In genomic region chr15:89018235-89018634, GRCh38 we compare ENCODE assay signal across 10 cellular contexts.
DNase-seq lines count a peak whose midpoint lies in the region; ATAC-seq and TF ChIP-seq lines count a peak whose summit lies in the region.
"Had no signal": no experiment of that assay in that cellular context is flagged by ENCODE, and none has a peak within 500 bp of the region (broad histone marks: within the 10 kb centered on the region; RNA-seq: fewer than 3 reads in every experiment).

No MANE protein-coding gene starts in this region.

- peaks cover 3% of the 10 kb centered on the region for H3K9me3 ChIP-seq in A673 (ENCODE audit: low read depth, low read length, poor library complexity, severe bottlenecking)

- no TSS peak for BruUV-seq in A673 (replicated peaks; lab: Mats Ljungman, UMichigan)

- H3K4me3 ChIP-seq in AG04449 (ENCODE audit: low read depth, low read length) (no peak overlapping the region), fibroblast of the aortic adventitia (ENCODE audit: low read depth, low read length) (no peak overlapping the region), A673 (ENCODE audit: low read depth, low read length, poor library complexity, severe bottlenecking) (no peak overlapping the region)

- TF ChIP-seq CTCF in AG04449 (IDR thresholded peaks at IDR 0.05; ENCODE audit: insufficient read depth, low read length, missing control alignments) (no peak), fibroblast of the aortic adventitia (IDR thresholded peaks at IDR 0.05; ENCODE audit: insufficient read depth, low read length) (no peak), osteocyte (IDR thresholded peaks at IDR 0.05) (no peak), foreskin keratinocyte (conservative IDR thresholded peaks at IDR 0.05) (no peak), A673 (conservative IDR thresholded peaks at IDR 0.05; ENCODE audit: low read depth, low read length) (no peak)

- ATAC-seq in GM21390 (IDR thresholded peaks at IDR 0.05; ENCODE audit: unreplicated experiment) (no peak), foreskin keratinocyte (no peak)

- CTCF ChIA-PET in AG04449 (lab: Yijun Ruan, JAX) (interaction anchor here (0.7 to 8.5 kb wide), 15 partner anchors 9 to 160 kb away, joined by 3 to 148 read pairs (median 4); partner anchors contain the start of gene HAPLN3), A673 (lab: Charles Lee) (interaction anchor here (0.7 kb wide), 1 partner anchor 156 kb away, joined by 3 read pairs; no protein-coding TSS in a partner anchor)

- intact Hi-C loops in A673 (cut with micrococcal nuclease; ENCODE audit: unreplicated experiment), result no loop called here

- POLR2A ChIA-PET in AG04449 (lab: Yijun Ruan, JAX) (interaction anchor here (1.1 to 1.2 kb wide), 2 partner anchors 113 to 122 kb away, joined by 3 to 6 read pairs; no protein-coding TSS in a partner anchor), A673 (lab: Charles Lee; ENCODE audit: low non-redundant PET) (no interaction called here)

- peaks cover 2% of the 10 kb centered on the region for H3K36me3 Mint-ChIP-seq in osteocyte (ENCODE audit: unreplicated experiment)
- H3K36me3 Mint-ChIP-seq: CD14-positive monocyte had no signal

- peaks cover 3% of the 10 kb centered on the region for H3K9me3 Mint-ChIP-seq in osteocyte (ENCODE audit: unreplicated experiment)

- H3K27me3 ChIP-seq in foreskin keratinocyte (no peaks in the 10 kb centered on the region), A673 (replicated peaks; ENCODE audit: insufficient read depth, low read depth, low read length, poor library complexity) (peaks cover 9% of the 10 kb centered on the region)

- DNase-seq in AG04449 (ENCODE audit: low read depth, low spot score) (peak; percentile 44), RPMI7951 (ENCODE audit: low read depth) (peak; percentile 48), fibroblast of the aortic adventitia (ENCODE audit: low read depth) (peak; percentile 97), osteocyte (ENCODE audit: extremely low spot score, unreplicated experiment) (no peak), DMS 273 treated with DMSO at 0.1 percent for 48 hours (lab: John Stamatoyannopoulos, UW) (no peak), foreskin keratinocyte (no peak), A673 (ENCODE audit: low spot score) (no peak)

- H3K4me1 ChIP-seq in foreskin keratinocyte (peaks cover 3% of the 10 kb centered on the region), A673 (ENCODE audit: insufficient read depth, low read length, poor library complexity, severe bottlenecking) (peaks cover 7% of the 10 kb centered on the region)

- H3K27ac ChIP-seq in foreskin keratinocyte (no peak overlapping the region), A673 (ENCODE audit: low read depth, low read length, poor library complexity, severe bottlenecking) (no peak overlapping the region)

- peaks cover 12% of the 10 kb centered on the region for H3K27me3 Mint-ChIP-seq in osteocyte (ENCODE audit: unreplicated experiment)
- H3K27me3 Mint-ChIP-seq: activated naive CD8-positive, alpha-beta T cell had no signal

- H3K4me3 Mint-ChIP-seq in osteocyte (ENCODE audit: unreplicated experiment), result no peak overlapping the region

- peaks cover 35% of the 10 kb centered on the region for H3K4me1 Mint-ChIP-seq in osteocyte (ENCODE audit: unreplicated experiment)

- H3K36me3 ChIP-seq in A673 (ENCODE audit: insufficient read depth, low read length, poor library complexity, severe bottlenecking), result no peaks in the 10 kb centered on the region

- peak overlapping the region; percentile 77 for H3K27ac Mint-ChIP-seq in osteocyte (ENCODE audit: unreplicated experiment)

Comparison
In these comparisons a context has a peak if more than half of its experiments do, and no peak if none do; other contexts are left out.
1. DNase-seq: peak in AG04449 (single experiment), RPMI7951 (single experiment) and fibroblast of the aortic adventitia (single experiment); none in osteocyte (single experiment), DMS 273 treated with DMSO at 0.1 percent for 48 hours (single experiment), foreskin keratinocyte (0 of 2) and A673 (single experiment).